In genomic region chr2:88423733-88424132, GRCh38 we compare ENCODE assay signal across 12 cellular contexts. TPM values are rescaled to one million over a fixed set of nuclear protein-coding genes. Genes with fewer than 3 reads are reported as not detected.
"Had no signal": no experiment of that assay in that cellular context is flagged by ENCODE, and none has a peak within 500 bp of the region (broad histone marks: within the 10 kb centered on the region; RNA-seq: fewer than 3 reads in every experiment).

No MANE protein-coding gene starts in this region.

- H3K4me2 ChIP-seq: GM23338 had no signal

- H3K4me1 ChIP-seq: HAP-1 had no signal

- H3K4me3 ChIP-seq: GM23248, GM23338, HAP-1 had no signal

- ATAC-seq: GM23338, HCT116 had no signal

- DNase-seq: GM23248, GOT3, H7, H9, HCEC 1CT, HFFc6 had no signal

- H3K27ac ChIP-seq: GM23248 had no signal

- H3K9me3 ChIP-seq: HAP-1 had no signal

- FAIRE-seq: H1, H54 had no signal

- H3K9ac ChIP-seq: GM23248 had no signal

- H2AFZ ChIP-seq: GM23248, GM23338 had no signal

- H3K36me3 ChIP-seq: HAP-1 had no signal

RNA-seq across cellular contexts. Expression of gene FOXI3, which starts 28.8 kb away (rescaled TPM):
- total RNA-seq: GM23248, H4, HFFc6 had no signal
- polyA plus RNA-seq: GM23248 had no signal
